ENCODE assay signal across 30 cellular contexts in genomic region chr5:179484201-179484600, GRCh38.
"Had no signal": no experiment of that assay in that cellular context is flagged by ENCODE, and none has a peak within 500 bp of the region (broad histone marks: within the 10 kb centered on the region; RNA-seq: fewer than 3 reads in every experiment).

No MANE protein-coding gene starts in this region.

- H3K36me3 Mint-ChIP-seq: naive thymus-derived CD4-positive, alpha-beta T cell; neural progenitor cell; stimulated activated naive B cell treated with anti-CD40 and anti-IgM and Interleukin-4, amounts not matched to agents 10 μg/mL and 1 μg/mL and 100 μg/mL, for 72 hours had no signal

- H3K79me2 ChIP-seq: parathyroid adenoma had no signal

- ATAC-seq: left colon; left lung; mucosa of descending colon; naive thymus-derived CD4-positive, alpha-beta T cell; psoas muscle; right lobe of liver; stimulated activated naive B cell treated with anti-CD40 and anti-IgM and Interleukin-4, amounts not matched to agents 10 μg/mL and 1 μg/mL and 100 μg/mL, for 72 hours had no signal

- H2AFZ ChIP-seq: neural progenitor cell, parathyroid adenoma had no signal

- H3K27ac ChIP-seq: left lung, neural progenitor cell, neutrophil, parathyroid adenoma, psoas muscle, right atrium auricular region, right lobe of liver, stomach, testis, thyroid gland, transverse colon, upper lobe of left lung, vagina had no signal

- H3K4me3 Mint-ChIP-seq: naive thymus-derived CD4-positive, alpha-beta T cell; nephron progenitor cell; neural progenitor cell; stimulated activated naive B cell treated with anti-CD40 and anti-IgM and Interleukin-4, amounts not matched to agents 10 μg/mL and 1 μg/mL and 100 μg/mL, for 72 hours had no signal

- H3K27me3 ChIP-seq: neural progenitor cell, right atrium auricular region, right lobe of liver, testis, thyroid gland, transverse colon, upper lobe of left lung, vagina had no signal

- H3K9ac ChIP-seq: neural progenitor cell, parathyroid adenoma had no signal

- H3K4me2 ChIP-seq: neural progenitor cell, smooth muscle cell had no signal

- H3K27ac Mint-ChIP-seq: naive thymus-derived CD4-positive, alpha-beta T cell; nephron progenitor cell; neural progenitor cell; stimulated activated naive B cell treated with anti-CD40 and anti-IgM and Interleukin-4, amounts not matched to agents 10 μg/mL and 1 μg/mL and 100 μg/mL, for 72 hours had no signal

- H3K4me1 ChIP-seq: left lung, neural progenitor cell, parathyroid adenoma, psoas muscle, right atrium auricular region, right lobe of liver, thyroid gland, transverse colon, upper lobe of left lung, vagina had no signal

- FAIRE-seq: keratinocyte had no signal

- H3K4me3 ChIP-seq: left lung, lung, mucosa of descending colon, neural progenitor cell, psoas muscle, right atrium auricular region, right lobe of liver, smooth muscle cell, stomach, testis, thyroid gland, transverse colon, upper lobe of left lung, vagina had no signal

- H3K36me3 ChIP-seq: left lung, neural progenitor cell, neutrophil, right atrium auricular region, right lobe of liver, stomach, thyroid gland, transverse colon, upper lobe of left lung, vagina had no signal

- H3K4me1 Mint-ChIP-seq: nephron progenitor cell had no signal

- H3K9me3 ChIP-seq: left lung, mucosa of descending colon, neutrophil, right atrium auricular region, right lobe of liver, stomach, testis, thyroid gland, transverse colon, upper lobe of left lung, vagina had no signal

- DNase-seq: hippocampal formation; kidney glomerular epithelial cell; left colon; midbrain; mucosa of descending colon; naive thymus-derived CD4-positive, alpha-beta T cell; nephron progenitor cell; occipital lobe; psoas muscle; right lobe of liver; stimulated activated CD4-positive, alpha-beta T cell treated with anti-CD3 and anti-CD28 coated beads, Interleukin-12 subunit alpha, Interleukin-12 subunit beta, amount 100 ng/mL, for 4 hours; stimulated activated CD4-positive, alpha-beta T cell treated with anti-CD3 and anti-CD28 coated beads, Interleukin-15, amount 100 ng/mL, for 24 hours; stimulated activated CD4-positive, alpha-beta T cell treated with anti-CD3 and anti-CD28 coated beads, Interleukin-2, amount 100 ng/mL, for 24 hours; stimulated activated CD4-positive, alpha-beta T cell treated with anti-CD3 and anti-CD28 coated beads, Interleukin-4, amount 100 ng/mL, for 1 hour; stimulated activated naive B cell treated with anti-CD40 and anti-IgM and Interleukin-4, amounts not matched to agents 10 μg/mL and 1 μg/mL and 100 μg/mL, for 72 hours; stimulated activated naive CD8-positive, alpha-beta T cell treated with anti-CD3 and anti-CD28 coated beads, Interleukin-15, Interleukin-2, amounts not matched to agents 100 U/mL and 50 U/mL, for 24 hours; stomach; testis; thyroid gland; transverse colon had no signal
